In the genomic region with DNA sequence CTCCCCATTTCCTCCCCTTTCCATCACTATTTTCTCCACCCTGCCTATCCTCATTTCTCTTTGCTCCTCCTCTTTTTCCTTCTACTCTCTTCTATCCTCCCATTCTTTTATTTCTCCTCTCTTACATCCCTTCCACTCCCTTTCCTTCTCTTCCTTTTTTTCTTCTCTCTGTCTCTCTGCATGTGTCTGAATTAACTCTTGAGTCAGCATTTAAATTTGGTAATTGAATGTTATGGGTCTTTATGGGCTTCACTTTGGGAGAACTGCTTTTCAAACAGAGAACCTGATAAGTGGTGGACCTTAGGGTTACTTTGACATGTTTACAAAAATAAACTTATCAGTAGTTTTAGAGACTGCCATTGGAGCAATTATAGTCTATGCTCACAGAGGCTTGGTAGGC, we compare ENCODE assay signal across 26 cellular contexts.
"Had no signal": no experiment of that assay in that cellular context is flagged by ENCODE, and none has a peak within 500 bp of the region (broad histone marks: within the 10 kb centered on the region; RNA-seq: fewer than 3 reads in every experiment).

No MANE protein-coding gene starts in this region.

- DNase-seq: stimulated activated CD4-positive, alpha-beta T cell treated with anti-CD3 and anti-CD28 coated beads, Interleukin-2, amount 100 ng/mL, for 24 hours; stimulated activated CD4-positive, alpha-beta T cell treated with anti-CD3 and anti-CD28 coated beads, Interleukin-2, amount 100 ng/mL, for 48 hours; stimulated activated CD4-positive, alpha-beta T cell treated with anti-CD3 and anti-CD28 coated beads, Interleukin-4, amount 100 ng/mL, for 1 hour; stimulated activated CD4-positive, alpha-beta T cell treated with anti-CD3 and anti-CD28 coated beads, Interleukin-4, amount 100 ng/mL, for 24 hours; stimulated activated CD4-positive, alpha-beta T cell treated with anti-CD3 and anti-CD28 coated beads, Interleukin-4, amount 100 ng/mL, for 4 hours; stimulated activated CD8-positive, alpha-beta memory T cell treated with anti-CD3 and anti-CD28 coated beads, Interleukin-4, amount 100 ng/mL, for 48 hours; stimulated activated naive B cell treated with anti-CD40 and anti-IgM and Interleukin-4, amounts not matched to agents 10 μg/mL and 1 μg/mL and 100 μg/mL, for 72 hours; stimulated activated naive CD4-positive, alpha-beta T cell; stimulated activated naive CD4-positive, alpha-beta T cell treated with Interleukin-2 at 50 U/mL for 16 hours; stimulated activated naive CD8-positive, alpha-beta T cell treated with anti-CD3 and anti-CD28 coated beads, Interleukin-15, amount 100 ng/mL, for 72 hours; stimulated activated naive CD8-positive, alpha-beta T cell treated with anti-CD3 and anti-CD28 coated beads, Interleukin-15, Interleukin-2, amounts not matched to agents 100 U/mL and 50 U/mL, for 24 hours; stomach; substantia nigra; testis; thyroid gland; tibial artery; transverse colon; trophoblast cell; upper lobe of left lung; upper lobe of right lung; uterus had no signal

- H3K36me3 ChIP-seq: stomach, thoracic aorta, thyroid gland, tibial artery, tibial nerve, transverse colon, upper lobe of left lung, upper lobe of right lung, uterus, vagina had no signal

- ATAC-seq: stimulated activated effector memory CD8-positive, alpha-beta T cell treated with anti-CD3 and anti-CD28 coated beads, Interleukin-12 subunit alpha, Interleukin-12 subunit beta, amount 100 ng/mL, for 72 hours; stimulated activated memory B cell treated with anti-CD40 and anti-IgM and Interleukin-4, amounts not matched to agents 10 μg/mL and 1 μg/mL and 100 μg/mL, for 72 hours; stimulated activated naive B cell treated with anti-CD40 and anti-IgM and Interleukin-4, amounts not matched to agents 10 μg/mL and 1 μg/mL and 100 μg/mL, for 72 hours; stimulated activated naive CD8-positive, alpha-beta T cell treated with anti-CD3 and anti-CD28 coated beads, Interleukin-15, amount 100 ng/mL, for 72 hours; stimulated activated naive CD8-positive, alpha-beta T cell treated with anti-CD3 and anti-CD28 coated beads, Interleukin-15, Interleukin-2, amounts not matched to agents 100 U/mL and 50 U/mL, for 24 hours; upper lobe of right lung had no signal

- H3K9me3 ChIP-seq: stomach, testis, thoracic aorta, thyroid gland, tibial artery, tibial nerve, transverse colon, upper lobe of left lung, upper lobe of right lung, uterus, vagina had no signal

- H3K27me3 ChIP-seq: stomach, testis, thyroid gland, tibial artery, tibial nerve, transverse colon, upper lobe of left lung, upper lobe of right lung, uterus, vagina had no signal

- H3K4me1 ChIP-seq: stomach, testis, thyroid gland, tibial artery, tibial nerve, transverse colon, upper lobe of left lung, upper lobe of right lung, uterus, vagina had no signal

- H3K27ac ChIP-seq: stomach, testis, thoracic aorta, thyroid gland, tibial artery, tibial nerve, transverse colon, upper lobe of left lung, upper lobe of right lung, uterus, vagina had no signal

- H3K4me3 ChIP-seq: stomach, testis, thoracic aorta, thyroid gland, tibial artery, tibial nerve, transverse colon, upper lobe of left lung, upper lobe of right lung, uterus, vagina had no signal
